18 cellular contexts compared by ENCODE assay signal in the genomic region with DNA sequence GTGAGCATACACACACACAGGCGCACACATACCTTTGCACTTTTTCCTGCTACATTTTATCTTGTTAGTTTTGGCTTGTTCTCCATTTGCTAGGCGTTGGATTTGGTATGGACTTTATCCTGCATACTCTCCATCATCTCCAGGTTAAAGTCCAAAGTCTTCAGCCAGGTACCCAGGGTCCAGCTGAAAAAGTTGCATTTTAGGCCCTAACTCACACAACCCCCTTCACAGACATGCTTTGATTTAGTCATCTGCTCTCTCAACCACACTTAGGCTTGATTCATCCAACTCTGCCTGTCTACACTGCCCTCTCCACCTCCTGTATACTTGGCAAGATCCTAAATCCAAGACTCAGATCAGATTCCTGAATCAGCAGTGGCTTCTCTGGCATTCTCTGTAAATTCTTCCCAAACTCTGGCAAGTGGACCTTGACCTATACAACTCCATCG. TPM values are rescaled to one million over a fixed set of nuclear protein-coding genes. Genes with fewer than 3 reads are reported as not detected.
"Had no signal": no experiment of that assay in that cellular context is flagged by ENCODE, and none has a peak within 500 bp of the region (broad histone marks: within the 10 kb centered on the region; RNA-seq: fewer than 3 reads in every experiment).

No MANE protein-coding gene starts in this region.

- H3K27me3 ChIP-seq: colonic mucosa, foreskin keratinocyte had no signal

- H3K4me3 ChIP-seq: colonic mucosa, suprapubic skin had no signal

- H3K36me3 ChIP-seq: colonic mucosa, suprapubic skin had no signal

- H3K27ac ChIP-seq: colonic mucosa, foreskin keratinocyte, suprapubic skin had no signal

- H3K9me3 ChIP-seq: colonic mucosa, suprapubic skin had no signal

- DNase-seq: activated CD4-positive, alpha-beta T cell treated with anti-CD3 and anti-CD28 coated beads for 1 hour; activated CD4-positive, alpha-beta T cell treated with anti-CD3 and anti-CD28 coated beads, Interleukin-2, amount 50 U/mL, for 48 hours; activated naive CD4-positive, alpha-beta T cell treated with anti-CD3 and anti-CD28 coated beads, Interleukin-2, amount 10 ng/mL, durations not matched to agents 7 days and 5 days; caudate nucleus; colonic mucosa; effector CD4-positive, alpha-beta T cell; foreskin keratinocyte; immature natural killer cell; left cardiac atrium; naive thymus-derived CD4-positive, alpha-beta T cell; stimulated activated CD4-positive, alpha-beta T cell treated with anti-CD3 and anti-CD28 coated beads, Interleukin-15, amount 100 ng/mL, for 24 hours; stimulated activated CD4-positive, alpha-beta T cell treated with anti-CD3 and anti-CD28 coated beads, Interleukin-4, amount 100 ng/mL, for 4 hours; stimulated activated CD8-positive, alpha-beta memory T cell treated with anti-CD3 and anti-CD28 coated beads, Interleukin-4, amount 100 ng/mL, for 48 hours; stimulated activated naive CD8-positive, alpha-beta T cell treated with anti-CD3 and anti-CD28 coated beads, Interleukin-15, Interleukin-2, amounts not matched to agents 100 U/mL and 50 U/mL, for 24 hours; T1000 had no signal

RNA-seq across cellular contexts. Expression of a gene that starts 41.7 kb away (rescaled TPM):
- total RNA-seq: lung microvascular endothelial cell, skeletal muscle tissue had no signal
- polyA plus RNA-seq: immature natural killer cell had no signal
